19 cellular contexts compared by ENCODE assay signal in genomic region chrX:139286342-139286741, GRCh38.
DNase-seq lines count a peak whose midpoint lies in the region; ATAC-seq, FAIRE-seq and TF ChIP-seq lines count a peak whose summit lies in the region.
"Had no signal": no experiment of that assay in that cellular context is flagged by ENCODE, and none has a peak within 500 bp of the region (broad histone marks: within the 10 kb centered on the region; RNA-seq: fewer than 3 reads in every experiment).

No MANE protein-coding gene starts in this region.

- H3K4ac ChIP-seq in mesenchymal stem cell (ENCODE audit: low read depth in 1 of 2, low read length in 2 of 2): no peak overlapping the region

- FAIRE-seq in K562 (lab: Jason Lieb, UNC): no peak
- FAIRE-seq: GM12891, H54 had no signal

- H3K4me1 ChIP-seq in K562 (replicated peaks in 1 of 2; ENCODE audit: control insufficient read depth in 2 of 2, insufficient read depth in 2 of 2, low read length in 2 of 2) (no peaks in the 10 kb centered on the region), right lobe of liver (peaks cover 0 to 13% (median 5%) of the 10 kb centered on the region in 4 donors), mesenchymal stem cell (ENCODE audit: control insufficient read depth, insufficient read depth, low read depth, low read length) (no peaks in the 10 kb centered on the region)
- H3K4me1 ChIP-seq: HAP-1 had no signal

- no peak for TF ChIP-seq EP300 in K562 (IDR thresholded peaks at IDR 0.05; ENCODE audit: low read length)

- H3K27ac ChIP-seq in 22Rv1 (peak overlapping the region; percentile 85), K562 (ENCODE audit: extremely low read depth, low read depth, low read length) (no peak overlapping the region), right lobe of liver (peak overlapping the region; percentile 23 to 58 (median 29)), mesenchymal stem cell (ENCODE audit: low read length, poor library complexity, severe bottlenecking) (no peak overlapping the region)

- no peak overlapping the region for H3K23ac ChIP-seq in mesenchymal stem cell (ENCODE audit: low read length in 2 of 2)

- no peak overlapping the region for H2BK12ac ChIP-seq in mesenchymal stem cell (ENCODE audit: low read length in 2 of 2)

- no peaks in the 10 kb centered on the region for H4K20me1 ChIP-seq in K562 (replicated peaks; ENCODE audit: control insufficient read depth, insufficient read depth, low read length)

- H2AFZ ChIP-seq in K562 (ENCODE audit: low read depth, low read length): peak overlapping the region; percentile 58; the same call in 1 of the 2 replicates
- no peak overlapping the region for H2AFZ ChIP-seq in mesenchymal stem cell (ENCODE audit: low read depth, low read length)

- intact Hi-C loops in K562 (cut with micrococcal nuclease): no loop called here
- intact Hi-C loops in right lobe of liver (cut with DNase I): no loop called here

- no peaks in the 10 kb centered on the region for H3K79me1 ChIP-seq in mesenchymal stem cell (replicated peaks; ENCODE audit: low read length, poor library complexity, severe bottlenecking)

- peak; percentile 68 for DNase-seq in OCI-M1 (lab: John Stamatoyannopoulos, UW)
- DNase-seq in K562 (ENCODE audit: extremely low read depth in 1 of 4, low spot score in 3 of 4): no peak
- DNase-seq in right lobe of liver: peak in 1 of 3 donors; percentile 45
- DNase-seq in NCI-H1694 treated with DMSO at 0.1 percent for 48 hours (lab: John Stamatoyannopoulos, UW): no peak
- DNase-seq in mesenchymal stem cell: no peak
- DNase-seq: C1 segment of cervical spinal cord; Calu3; CD4-positive, alpha-beta memory T cell; COR-L47; DMS53; DMS79 treated with DMSO at 0.1 percent for 48 hours; GF-D8; GOT3; HFFc6 had no signal

- no peaks in the 10 kb centered on the region for H3K9me1 ChIP-seq in K562 (ENCODE audit: control insufficient read depth, insufficient read depth, low read length)

- no peaks in the 10 kb centered on the region for H3K27me3 ChIP-seq in K562 (ENCODE audit: control insufficient read depth in 2 of 2, insufficient read depth in 2 of 2, low read length in 2 of 2)
- no peaks in the 10 kb centered on the region for H3K27me3 ChIP-seq in right lobe of liver
- H3K27me3 ChIP-seq in mesenchymal stem cell (ENCODE audit: control insufficient read depth in 1 of 2, insufficient read depth in 1 of 2, low read length in 2 of 2): no peaks in the 10 kb centered on the region

- CTCF ChIA-PET in K562 (lab: Yijun Ruan, JAX; ENCODE audit: low intra/inter-chr PET ratio): no interaction called here

- TF ChIP-seq POLR2A in K562 (conservative IDR thresholded peaks at IDR 0.05): no peak
- TF ChIP-seq POLR2A in right lobe of liver (IDR thresholded peaks at IDR 0.05): no peak

- H3K79me2 ChIP-seq in K562 (ENCODE audit: control insufficient read depth, insufficient read depth, low read length): no peaks in the 10 kb centered on the region

- H3K4me2 ChIP-seq in K562 (ENCODE audit: insufficient read depth, low read length) (no peak overlapping the region), mesenchymal stem cell (ENCODE audit: low read length, poor library complexity, severe bottlenecking) (no peak overlapping the region)

- no peak overlapping the region for H2AK5ac ChIP-seq in mesenchymal stem cell (ENCODE audit: low read length, severe bottlenecking)

- no peak overlapping the region for H3K14ac ChIP-seq in mesenchymal stem cell (ENCODE audit: low read length in 2 of 2)

- TF ChIP-seq RAD21 in K562 (CRISPR knock-in tag; conservative IDR thresholded peaks at IDR 0.05 in 1 of 2, IDR thresholded peaks at IDR 0.05 in 1 of 2): no peak

- no peak overlapping the region for H2BK15ac ChIP-seq in mesenchymal stem cell (ENCODE audit: low read depth, poor library complexity, severe bottlenecking)

- H3K9me3 ChIP-seq in K562 (replicated peaks; ENCODE audit: control insufficient read depth, insufficient read depth, low read depth, low read length) (no peaks in the 10 kb centered on the region), right lobe of liver (no peaks in the 10 kb centered on the region), mesenchymal stem cell (ENCODE audit: control insufficient read depth, low read length) (peaks cover 9% of the 10 kb centered on the region)

- ATAC-seq in K562 (no peak), right lobe of liver (peak; percentile 55 to 69 (median 64)), HG03280 (IDR thresholded peaks at IDR 0.05; ENCODE audit: unreplicated experiment) (no peak)

- no peak overlapping the region for H3K9ac ChIP-seq in K562 (ENCODE audit: insufficient read depth in 1 of 2, low read depth in 2 of 2, low read length in 2 of 2)
- no peak overlapping the region for H3K9ac ChIP-seq in mesenchymal stem cell (ENCODE audit: low read length)

- no peak overlapping the region for H4K91ac ChIP-seq in mesenchymal stem cell (ENCODE audit: low read length)

- H3K18ac ChIP-seq in mesenchymal stem cell (ENCODE audit: low read depth in 1 of 2, low read length in 2 of 2): no peak overlapping the region

- TF ChIP-seq CTCF in 22Rv1 (IDR thresholded peaks at IDR 0.05) (no peak), K562 (IDR thresholded peaks at IDR 0.05 in 2 of 3, conservative IDR thresholded peaks at IDR 0.05 in 1 of 3; ENCODE audit: insufficient read depth in 2 of 3, low read depth in 1 of 3, low read length in 3 of 3) (no peak), right lobe of liver (IDR thresholded peaks at IDR 0.05) (no peak)

- in situ Hi-C loops in K562 (cut with MboI): no loop called here

- no TSS peak for BruUV-seq in K562 (replicated peaks; lab: Mats Ljungman, UMichigan)

- H2BK5ac ChIP-seq in mesenchymal stem cell (ENCODE audit: low read depth, low read length, poor library complexity, severe bottlenecking): no peak overlapping the region

- H3K4me3 ChIP-seq in K562: no peak overlapping the region
- peak overlapping the region; percentile 9 to 31 (median 24) for H3K4me3 ChIP-seq in right lobe of liver
- no peak overlapping the region for H3K4me3 ChIP-seq in mesenchymal stem cell (ENCODE audit: insufficient read depth in 1 of 2, low read depth in 1 of 2, low read length in 2 of 2)
- H3K4me3 ChIP-seq: HAP-1 had no signal

- H3K36me3 ChIP-seq in K562 (ENCODE audit: control insufficient read depth, insufficient read depth, low read length) (no peaks in the 10 kb centered on the region), right lobe of liver (no peaks in the 10 kb centered on the region), mesenchymal stem cell (ENCODE audit: control insufficient read depth in 1 of 2, insufficient read depth in 2 of 2, low read depth in 1 of 2, low read length in 2 of 2) (no peaks in the 10 kb centered on the region)
- H3K36me3 ChIP-seq: HAP-1 had no signal

- no peak overlapping the region for H2BK120ac ChIP-seq in mesenchymal stem cell (ENCODE audit: low read depth, low read length)

- POLR2A ChIA-PET in K562 (lab: Yijun Ruan, JAX): no interaction called here

- WGBS in K562 (ENCODE audit: insufficient coverage, low coverage, missing lambda C conversion rate): 0% methylated on average over 2 of the region's 2 CpGs
- 53% methylated on average over 1 of the region's 2 CpGs for WGBS in right lobe of liver (ENCODE audit: insufficient coverage, low coverage, low lambda C conversion rate, missing lambda C conversion rate)
- no CpG with 5 or more reads among the region's 2 CpGs for WGBS in mesenchymal stem cell

- no peak overlapping the region for H4K8ac ChIP-seq in mesenchymal stem cell (ENCODE audit: low read length)

TF ChIP-seq in K562, 482 proteins besides CTCF, POLR2A, EP300 and RAD21 (continues in another document):
- TF ChIP-seq ZNF280A (IDR thresholded peaks at IDR 0.05; ENCODE audit: low read depth, partially characterized antibody) (no peak), BCLAF1 (IDR thresholded peaks at IDR 0.05; ENCODE audit: borderline replicate concordance in 1 of 2, control insufficient read depth in 1 of 2, low read depth in 2 of 2, low read length in 1 of 2) (no peak), KLF1 (tag; IDR thresholded peaks at IDR 0.05) (no peak), MAFK (IDR thresholded peaks at IDR 0.05; ENCODE audit: low read length) (no peak), SRSF9 (IDR thresholded peaks at IDR 0.05; ENCODE audit: borderline replicate concordance, low read depth, low read length) (no peak), ZNF707 (CRISPR knock-in tag; conservative IDR thresholded peaks at IDR 0.05) (no peak)

Comparison
In these comparisons a context has a peak if more than half of its experiments do, and no peak if none do; other contexts are left out.
1. H3K27ac ChIP-seq: peak in 22Rv1 (single experiment) and right lobe of liver (3 of 3); none in K562 (single experiment) and mesenchymal stem cell (single experiment).
2. ATAC-seq: peak in right lobe of liver (4 of 4); none in K562 (single experiment) and HG03280 (single experiment).
3. H3K4me3 ChIP-seq: peak in right lobe of liver (3 of 3); none in K562 (single experiment) and mesenchymal stem cell (0 of 2).